1 cellular context compared by ENCODE assay signal in the genomic region with DNA sequence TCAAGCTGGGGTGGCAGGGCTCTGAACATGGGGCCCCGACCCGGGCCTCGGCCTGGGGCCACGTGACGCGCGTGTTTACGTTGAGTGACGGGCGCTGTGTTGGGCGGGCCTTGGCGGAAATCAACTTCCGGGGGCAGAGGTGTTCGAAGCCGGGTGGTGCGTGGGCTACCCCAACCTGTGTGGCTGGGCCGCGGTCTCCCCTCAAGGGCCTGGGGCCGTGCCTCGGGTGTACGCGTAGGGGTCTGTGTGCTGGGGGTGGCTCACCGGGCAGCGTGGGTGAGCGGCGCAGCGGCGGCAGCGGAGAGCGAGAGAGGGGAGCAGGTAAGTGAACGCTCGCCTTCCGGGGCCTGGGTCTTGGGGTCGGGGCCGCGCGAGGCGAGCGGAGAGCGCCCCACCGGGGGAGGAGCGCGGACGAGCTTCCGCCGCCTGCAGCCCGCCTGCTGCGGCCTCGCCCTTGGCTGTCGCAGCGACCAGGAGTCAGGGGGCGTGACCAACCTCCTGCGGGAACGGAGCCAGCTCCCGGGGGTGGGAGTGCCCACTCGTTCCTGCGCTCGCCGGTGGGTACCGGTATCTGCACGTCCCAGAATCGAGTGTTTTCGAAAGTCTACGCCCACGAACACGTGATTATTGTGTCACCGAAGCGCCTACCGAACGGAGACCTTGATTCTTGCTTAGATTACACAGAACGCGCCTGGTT.
TF ChIP-seq lines count a peak whose summit lies in the region.

A gene with protein sequence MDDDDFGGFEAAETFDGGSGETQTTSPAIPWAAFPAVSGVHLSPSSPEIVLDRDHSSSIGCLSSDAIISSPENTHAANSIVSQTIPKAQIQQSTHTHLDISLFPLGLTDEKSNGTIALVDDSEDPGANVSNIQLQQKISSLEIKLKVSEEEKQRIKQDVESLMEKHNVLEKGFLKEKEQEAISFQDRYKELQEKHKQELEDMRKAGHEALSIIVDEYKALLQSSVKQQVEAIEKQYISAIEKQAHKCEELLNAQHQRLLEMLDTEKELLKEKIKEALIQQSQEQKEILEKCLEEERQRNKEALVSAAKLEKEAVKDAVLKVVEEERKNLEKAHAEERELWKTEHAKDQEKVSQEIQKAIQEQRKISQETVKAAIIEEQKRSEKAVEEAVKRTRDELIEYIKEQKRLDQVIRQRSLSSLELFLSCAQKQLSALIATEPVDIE (plus strand): TSS at position 136 of the 697 bp plus-strand sequence. CDS start 66,760 bp downstream, outside the sequence.

TF ChIP-seq in HEK293, 187 proteins besides CTCF, POLR2A, EP300 and RAD21 (continued from another document and continues in another):
- TF ChIP-seq, protein P1, sequence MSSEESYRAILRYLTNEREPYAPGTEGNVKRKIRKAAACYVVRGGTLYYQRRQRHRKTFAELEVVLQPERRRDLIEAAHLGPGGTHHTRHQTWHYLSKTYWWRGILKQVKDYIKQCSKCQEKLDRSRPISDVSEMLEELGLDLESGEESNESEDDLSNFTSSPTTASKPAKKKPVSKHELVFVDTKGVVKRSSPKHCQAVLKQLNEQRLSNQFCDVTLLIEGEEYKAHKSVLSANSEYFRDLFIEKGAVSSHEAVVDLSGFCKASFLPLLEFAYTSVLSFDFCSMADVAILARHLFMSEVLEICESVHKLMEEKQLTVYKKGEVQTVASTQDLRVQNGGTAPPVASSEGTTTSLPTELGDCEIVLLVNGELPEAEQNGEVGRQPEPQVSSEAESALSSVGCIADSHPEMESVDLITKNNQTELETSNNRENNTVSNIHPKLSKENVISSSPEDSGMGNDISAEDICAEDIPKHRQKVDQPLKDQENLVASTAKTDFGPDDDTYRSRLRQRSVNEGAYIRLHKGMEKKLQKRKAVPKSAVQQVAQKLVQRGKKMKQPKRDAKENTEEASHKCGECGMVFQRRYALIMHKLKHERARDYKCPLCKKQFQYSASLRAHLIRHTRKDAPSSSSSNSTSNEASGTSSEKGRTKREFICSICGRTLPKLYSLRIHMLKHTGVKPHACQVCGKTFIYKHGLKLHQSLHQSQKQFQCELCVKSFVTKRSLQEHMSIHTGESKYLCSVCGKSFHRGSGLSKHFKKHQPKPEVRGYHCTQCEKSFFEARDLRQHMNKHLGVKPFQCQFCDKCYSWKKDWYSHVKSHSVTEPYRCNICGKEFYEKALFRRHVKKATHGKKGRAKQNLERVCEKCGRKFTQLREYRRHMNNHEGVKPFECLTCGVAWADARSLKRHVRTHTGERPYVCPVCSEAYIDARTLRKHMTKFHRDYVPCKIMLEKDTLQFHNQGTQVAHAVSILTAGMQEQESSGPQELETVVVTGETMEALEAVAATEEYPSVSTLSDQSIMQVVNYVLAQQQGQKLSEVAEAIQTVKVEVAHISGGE (tag by site-specific recombination; conservative IDR thresholded peaks at IDR 0.05; ENCODE audit: low read depth): peak; percentile 88
- no peak for TF ChIP-seq ZNF529 (tag by site-specific recombination; IDR thresholded peaks at IDR 0.05; ENCODE audit: insufficient replicate concordance)
- no peak for TF ChIP-seq ZNF302 (tag by site-specific recombination; IDR thresholded peaks at IDR 0.05; ENCODE audit: low read depth)
- TF ChIP-seq ZNF513 (tag by site-specific recombination; IDR thresholded peaks at IDR 0.05): no peak
- TF ChIP-seq ZNF280D (tag by site-specific recombination; IDR thresholded peaks at IDR 0.05): 0 out of 2 replicates have a peak, but pooled peaks have one; percentile 4
- no peak for TF ChIP-seq BCL11A (tag by site-specific recombination; IDR thresholded peaks at IDR 0.05; ENCODE audit: low read depth)
- TF ChIP-seq ZNF791 (tag by site-specific recombination; IDR thresholded peaks at IDR 0.05): no peak
- TF ChIP-seq ZNF239 (tag by site-specific recombination; IDR thresholded peaks at IDR 0.05): no peak
- TF ChIP-seq FEZF1 (tag by site-specific recombination; IDR thresholded peaks at IDR 0.05): no peak
- TF ChIP-seq SCRT1 (tag by site-specific recombination; IDR thresholded peaks at IDR 0.05; ENCODE audit: borderline replicate concordance): no peak
- TF ChIP-seq, protein P2, sequence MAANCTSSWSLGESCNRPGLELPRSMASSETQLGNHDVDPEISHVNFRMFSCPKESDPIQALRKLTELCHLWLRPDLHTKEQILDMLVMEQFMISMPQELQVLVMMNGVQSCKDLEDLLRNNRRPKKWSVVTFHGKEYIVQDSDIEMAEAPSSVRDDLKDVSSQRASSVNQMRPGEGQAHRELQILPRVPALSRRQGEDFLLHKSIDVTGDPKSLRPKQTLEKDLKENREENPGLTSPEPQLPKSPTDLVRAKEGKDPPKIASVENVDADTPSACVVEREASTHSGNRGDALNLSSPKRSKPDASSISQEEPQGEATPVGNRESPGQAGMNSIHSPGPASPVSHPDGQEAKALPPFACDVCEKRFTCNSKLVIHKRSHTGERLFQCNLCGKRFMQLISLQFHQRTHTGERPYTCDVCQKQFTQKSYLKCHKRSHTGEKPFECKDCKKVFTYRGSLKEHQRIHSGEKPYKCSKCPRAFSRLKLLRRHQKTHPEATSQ (tag by site-specific recombination; IDR thresholded peaks at IDR 0.05): peak; percentile 96
- TF ChIP-seq ZNF645 (tag by site-specific recombination; IDR thresholded peaks at IDR 0.05): no peak
- peak; percentile 78; the same call in 1 of the 2 replicates for TF ChIP-seq KLF17 (tag by site-specific recombination; IDR thresholded peaks at IDR 0.05)
- no peak for TF ChIP-seq ZNF157 (tag by site-specific recombination; IDR thresholded peaks at IDR 0.05)
- TF ChIP-seq ZNF768 (tag by site-specific recombination; IDR thresholded peaks at IDR 0.05): no peak
- no peak for TF ChIP-seq ZNF132 (tag by site-specific recombination; IDR thresholded peaks at IDR 0.05; ENCODE audit: borderline replicate concordance)
- 0 out of 2 replicates have a peak, but pooled peaks have one; percentile 25 for TF ChIP-seq ZNF639 (tag by site-specific recombination; IDR thresholded peaks at IDR 0.05)
- no peak for TF ChIP-seq GLI2 (tag by site-specific recombination; IDR thresholded peaks at IDR 0.05; ENCODE audit: borderline replicate concordance, low read depth)
- peak; percentile 94 for TF ChIP-seq EGR2 (tag by site-specific recombination; IDR thresholded peaks at IDR 0.05; ENCODE audit: low read depth)
- TF ChIP-seq, protein P3, sequence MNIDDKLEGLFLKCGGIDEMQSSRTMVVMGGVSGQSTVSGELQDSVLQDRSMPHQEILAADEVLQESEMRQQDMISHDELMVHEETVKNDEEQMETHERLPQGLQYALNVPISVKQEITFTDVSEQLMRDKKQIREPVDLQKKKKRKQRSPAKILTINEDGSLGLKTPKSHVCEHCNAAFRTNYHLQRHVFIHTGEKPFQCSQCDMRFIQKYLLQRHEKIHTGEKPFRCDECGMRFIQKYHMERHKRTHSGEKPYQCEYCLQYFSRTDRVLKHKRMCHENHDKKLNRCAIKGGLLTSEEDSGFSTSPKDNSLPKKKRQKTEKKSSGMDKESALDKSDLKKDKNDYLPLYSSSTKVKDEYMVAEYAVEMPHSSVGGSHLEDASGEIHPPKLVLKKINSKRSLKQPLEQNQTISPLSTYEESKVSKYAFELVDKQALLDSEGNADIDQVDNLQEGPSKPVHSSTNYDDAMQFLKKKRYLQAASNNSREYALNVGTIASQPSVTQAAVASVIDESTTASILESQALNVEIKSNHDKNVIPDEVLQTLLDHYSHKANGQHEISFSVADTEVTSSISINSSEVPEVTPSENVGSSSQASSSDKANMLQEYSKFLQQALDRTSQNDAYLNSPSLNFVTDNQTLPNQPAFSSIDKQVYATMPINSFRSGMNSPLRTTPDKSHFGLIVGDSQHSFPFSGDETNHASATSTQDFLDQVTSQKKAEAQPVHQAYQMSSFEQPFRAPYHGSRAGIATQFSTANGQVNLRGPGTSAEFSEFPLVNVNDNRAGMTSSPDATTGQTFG (tag by site-specific recombination; IDR thresholded peaks at IDR 0.05; ENCODE audit: borderline replicate concordance): no peak
- peak; percentile 56 for TF ChIP-seq KLF10 (tag by site-specific recombination; IDR thresholded peaks at IDR 0.05)
- TF ChIP-seq SCRT2 (tag by site-specific recombination; IDR thresholded peaks at IDR 0.05): peak; percentile 71
- TF ChIP-seq, protein P4, sequence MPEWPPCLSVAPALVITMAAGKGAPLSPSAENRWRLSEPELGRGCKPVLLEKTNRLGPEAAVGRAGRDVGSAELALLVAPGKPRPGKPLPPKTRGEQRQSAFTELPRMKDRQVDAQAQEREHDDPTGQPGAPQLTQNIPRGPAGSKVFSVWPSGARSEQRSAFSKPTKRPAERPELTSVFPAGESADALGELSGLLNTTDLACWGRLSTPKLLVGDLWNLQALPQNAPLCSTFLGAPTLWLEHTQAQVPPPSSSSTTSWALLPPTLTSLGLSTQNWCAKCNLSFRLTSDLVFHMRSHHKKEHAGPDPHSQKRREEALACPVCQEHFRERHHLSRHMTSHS (tag by site-specific recombination; IDR thresholded peaks at IDR 0.05): 0 out of 2 replicates have a peak, but pooled peaks have one; percentile 43
- TF ChIP-seq ZNF629 (tag by site-specific recombination; IDR thresholded peaks at IDR 0.05): peak; percentile 83
- peak; percentile 67; the same call in 1 of the 2 replicates for TF ChIP-seq ZNF76 (tag by site-specific recombination; IDR thresholded peaks at IDR 0.05; ENCODE audit: borderline replicate concordance, low read depth)
- TF ChIP-seq ZNF843 (tag by site-specific recombination; IDR thresholded peaks at IDR 0.05): peak; percentile 47; the same call in 1 of the 2 replicates
- TF ChIP-seq ZNF677 (tag by site-specific recombination; IDR thresholded peaks at IDR 0.05): no peak
- TF ChIP-seq ZBTB49 (tag by site-specific recombination; IDR thresholded peaks at IDR 0.05; ENCODE audit: low read depth): no peak; the same call in 1 of the 2 replicates
- TF ChIP-seq ZNF169 (tag by site-specific recombination; IDR thresholded peaks at IDR 0.05): no peak
